ENCODE assay signal across 16 cellular contexts in genomic region chr14:100691395-100692025, GRCh38. TPM values are rescaled to one million over a fixed set of nuclear protein-coding genes. Genes with fewer than 3 reads are reported as not detected.
DNase-seq lines count a peak whose midpoint lies in the region; ATAC-seq, FAIRE-seq and TF ChIP-seq lines count a peak whose summit lies in the region.
"Had no signal": no experiment of that assay in that cellular context is flagged by ENCODE, and none has a peak within 500 bp of the region (broad histone marks: within the 10 kb centered on the region; RNA-seq: fewer than 3 reads in every experiment).

No MANE protein-coding gene starts in this region.

- DNase-seq in NCI-H1417 (lab: John Stamatoyannopoulos, UW), result peak; percentile 26 to 80 (median 41)
- DNase-seq in NCI-H1417 treated with DMSO at 0.1 percent for 48 hours (lab: John Stamatoyannopoulos, UW), result no peak
- DNase-seq in NCI-H2171 treated with DMSO at 0.1 percent for 48 hours (lab: John Stamatoyannopoulos, UW), result peak; percentile 90
- no peak for DNase-seq in endothelial cell of umbilical vein (ENCODE audit: low read depth, low spot score)
- DNase-seq in renal cortical epithelial cell (ENCODE audit: low read depth), result peak; percentile 54
- DNase-seq in activated CD4-positive, alpha-beta T cell treated with anti-CD3 and anti-CD28 coated beads for 48 hours, result no peak
- DNase-seq in GM13976 (ENCODE audit: low spot score), result no peak
- DNase-seq in stimulated activated naive B cell treated with anti-CD40 and anti-IgM and Interleukin-4, amounts not matched to agents 10 μg/mL and 1 μg/mL and 100 μg/mL, for 72 hours, result no peak
- DNase-seq: activated T-cell treated with anti-CD3 and anti-CD28 coated beads, Interleukin-2, amount 50 U/mL, for 48 hours; HCEC 1CT; kidney; NCI-H82 had no signal

- no peaks in the 10 kb centered on the region for H4K20me1 ChIP-seq in endothelial cell of umbilical vein (replicated peaks; ENCODE audit: control insufficient read depth, extremely low read depth, insufficient read depth, low read length)

- no peaks in the 10 kb centered on the region for H3K9me1 ChIP-seq in endothelial cell of umbilical vein (replicated peaks; ENCODE audit: control insufficient read depth, extremely low read depth, insufficient read depth, low read length)

- H3K36me3 ChIP-seq in endothelial cell of umbilical vein (ENCODE audit: control insufficient read depth in 2 of 2, extremely low read depth in 1 of 2, insufficient read depth in 2 of 2, low read length in 2 of 2), result no peaks in the 10 kb centered on the region
- H3K36me3 ChIP-seq: neural progenitor cell had no signal

- no peak overlapping the region for H3K27ac Mint-ChIP-seq in stimulated activated naive B cell treated with anti-CD40 and anti-IgM and Interleukin-4, amounts not matched to agents 10 μg/mL and 1 μg/mL and 100 μg/mL, for 72 hours

- H3K9me3 Mint-ChIP-seq in stimulated activated naive B cell treated with anti-CD40 and anti-IgM and Interleukin-4, amounts not matched to agents 10 μg/mL and 1 μg/mL and 100 μg/mL, for 72 hours, result no peaks in the 10 kb centered on the region
- H3K9me3 Mint-ChIP-seq: neural progenitor cell had no signal

- no peak overlapping the region for H3K4me3 ChIP-seq in endothelial cell of umbilical vein (replicated peaks in 1 of 3; ENCODE audit: insufficient read depth in 1 of 3, low read depth in 1 of 3, low read length in 3 of 3)
- H3K4me3 ChIP-seq: neural progenitor cell, SK-N-MC had no signal

- H2AFZ ChIP-seq in endothelial cell of umbilical vein (ENCODE audit: low read depth, low read length), result no peak overlapping the region
- H2AFZ ChIP-seq: neural progenitor cell had no signal

- no peaks in the 10 kb centered on the region for H3K79me2 ChIP-seq in endothelial cell of umbilical vein (ENCODE audit: control insufficient read depth, insufficient read depth, low read length)

- no peak for TF ChIP-seq CTCF in endothelial cell of umbilical vein (IDR thresholded peaks at IDR 0.05; ENCODE audit: extremely low read depth in 1 of 2, insufficient read depth in 1 of 2, low read depth in 1 of 2, low read length in 2 of 2)
- no peak for TF ChIP-seq CTCF in GM13976 (IDR thresholded peaks at IDR 0.05; ENCODE audit: borderline replicate concordance, control extremely low read depth, extremely low read depth, insufficient read depth, missing control alignments)

- no peak overlapping the region for H3K9ac ChIP-seq in endothelial cell of umbilical vein (replicated peaks; ENCODE audit: extremely low read depth, insufficient read depth, low read length)
- H3K9ac ChIP-seq: neural progenitor cell had no signal

- H3K4me3 Mint-ChIP-seq in stimulated activated naive B cell treated with anti-CD40 and anti-IgM and Interleukin-4, amounts not matched to agents 10 μg/mL and 1 μg/mL and 100 μg/mL, for 72 hours, result no peak overlapping the region

- intact Hi-C loops in endothelial cell of umbilical vein (cut with micrococcal nuclease), result loop anchor here (5.0 kb wide), 1 partner anchor 381 kb away; no protein-coding TSS in a partner anchor

- no peak overlapping the region for H3K4me2 ChIP-seq in endothelial cell of umbilical vein (ENCODE audit: insufficient read depth, low read length)
- H3K4me2 ChIP-seq: neural progenitor cell had no signal

- no peak for FAIRE-seq in endothelial cell of umbilical vein (lab: Jason Lieb, UNC)
- FAIRE-seq: D721Med, frontal cortex, kidney had no signal

- CTCF ChIA-PET in endothelial cell of umbilical vein (lab: Charles Lee), result no interaction called here

- H3K9me3 ChIP-seq in endothelial cell of umbilical vein (replicated peaks; ENCODE audit: control insufficient read depth, insufficient read depth, low read length), result no peaks in the 10 kb centered on the region

- in situ Hi-C loops in GM13976 (cut with MboI; ENCODE audit: low sequenced_read_pairs, unreplicated experiment), result no loop called here

- H3K27me3 Mint-ChIP-seq in stimulated activated naive B cell treated with anti-CD40 and anti-IgM and Interleukin-4, amounts not matched to agents 10 μg/mL and 1 μg/mL and 100 μg/mL, for 72 hours, result peaks cover 38 to 42% of the 10 kb centered on the region in 2 donors

- dilution Hi-C loops in endothelial cell of umbilical vein (cut with MboI; ENCODE audit: extremely low pct_ligation_motif_present, low sequenced_read_pairs), result no loop called here

- ATAC-seq in stimulated activated naive B cell treated with anti-CD40 and anti-IgM and Interleukin-4, amounts not matched to agents 10 μg/mL and 1 μg/mL and 100 μg/mL, for 72 hours (replicated peaks), result no peak

- TF ChIP-seq POLR2A in endothelial cell of umbilical vein (IDR thresholded peaks at IDR 0.05; ENCODE audit: low read depth, low read length), result no peak

- H3K4me1 ChIP-seq in endothelial cell of umbilical vein (ENCODE audit: control insufficient read depth, extremely low read depth, insufficient read depth, low read length), result peaks cover 21% of the 10 kb centered on the region

- H3K36me3 Mint-ChIP-seq in stimulated activated naive B cell treated with anti-CD40 and anti-IgM and Interleukin-4, amounts not matched to agents 10 μg/mL and 1 μg/mL and 100 μg/mL, for 72 hours, result no peaks in the 10 kb centered on the region
- H3K36me3 Mint-ChIP-seq: neural progenitor cell had no signal

- POLR2A ChIA-PET in endothelial cell of umbilical vein (lab: Charles Lee), result no interaction called here

- no TSS peak for BruUV-seq in endothelial cell of umbilical vein (replicated peaks; lab: Mats Ljungman, UMichigan)

- H3K4me1 Mint-ChIP-seq in stimulated activated naive B cell treated with anti-CD40 and anti-IgM and Interleukin-4, amounts not matched to agents 10 μg/mL and 1 μg/mL and 100 μg/mL, for 72 hours, result no peaks in the 10 kb centered on the region

- no peaks in the 10 kb centered on the region for H3K27me3 ChIP-seq in endothelial cell of umbilical vein (ENCODE audit: control insufficient read depth in 2 of 2, insufficient read depth in 2 of 2, low read length in 2 of 2)
- H3K27me3 ChIP-seq: neural progenitor cell had no signal

- H3K27ac ChIP-seq in endothelial cell of umbilical vein (ENCODE audit: insufficient read depth, low read depth, low read length), result peak overlapping the region; percentile 88
- H3K27ac ChIP-seq: neural progenitor cell, SK-N-MC had no signal

TF ChIP-seq in endothelial cell of umbilical vein, 7 proteins besides CTCF, POLR2A, EP300 and RAD21:
- TF ChIP-seq POLR2AphosphoS5 (IDR thresholded peaks at IDR 0.05; ENCODE audit: insufficient read depth, low read depth, low read length) (no peak), FOS (IDR thresholded peaks at IDR 0.05; ENCODE audit: borderline replicate concordance, insufficient read depth, low read length) (no peak), GATA2 (IDR thresholded peaks at IDR 0.05; ENCODE audit: insufficient read depth, insufficient read length, low read depth, low read length) (no peak), MYC (IDR thresholded peaks at IDR 0.05; ENCODE audit: low read depth, low read length) (no peak), EZH2 (IDR thresholded peaks at IDR 0.05; ENCODE audit: borderline replicate concordance, low read depth, low read length, severe bottlenecking) (no peak), JUN (IDR thresholded peaks at IDR 0.05; ENCODE audit: borderline replicate concordance, insufficient read depth, insufficient read length, low read depth) (no peak), MAX (IDR thresholded peaks at IDR 0.05; ENCODE audit: insufficient read depth, insufficient read length) (no peak)

RNA-seq across cellular contexts. Expression of gene DLK1, which starts 35.2 kb away (rescaled TPM):
- total RNA-seq in endothelial cell of umbilical vein (not detected in 2 replicates), renal cortical epithelial cell (not detected in 2 replicates)
- polyA plus RNA-seq in endothelial cell of umbilical vein, result not detected in 2 replicates
- not detected in 2 replicates for polyA plus RNA-seq in endothelial cell of umbilical vein (2011; cell fraction: cytosol; rRNA removed)
- not detected in 2 replicates for polyA plus RNA-seq in endothelial cell of umbilical vein (2011; cell fraction: nucleus; rRNA removed)
- not detected in 2 replicates for polyA plus RNA-seq in endothelial cell of umbilical vein (2012)
- polyA minus RNA-seq in endothelial cell of umbilical vein, result 8.3 and 11.2 TPM in 2 replicates
- not detected for polyA minus RNA-seq in endothelial cell of umbilical vein (2011; cell fraction: cytosol; rRNA and poly(A)+ RNA removed)
- polyA minus RNA-seq in endothelial cell of umbilical vein (2011; cell fraction: nucleus; rRNA and poly(A)+ RNA removed), result not detected in 2 replicates
- total RNA-seq: frontal cortex, kidney had no signal

Comparison
In these comparisons a context has a peak if more than half of its experiments do, and no peak if none do; other contexts are left out.
1. DNase-seq: peak in NCI-H1417 (3 of 3), NCI-H2171 treated with DMSO at 0.1 percent for 48 hours (single experiment) and renal cortical epithelial cell (single experiment); none in NCI-H1417 treated with DMSO at 0.1 percent for 48 hours (single experiment), endothelial cell of umbilical vein (single experiment), activated CD4-positive, alpha-beta T cell treated with anti-CD3 and anti-CD28 coated beads for 48 hours (single experiment), GM13976 (single experiment) and stimulated activated naive B cell treated with anti-CD40 and anti-IgM and Interleukin-4, amounts not matched to agents 10 μg/mL and 1 μg/mL and 100 μg/mL, for 72 hours (single experiment).